In genomic region chr1:41343790-41344679, GRCh38 we compare ENCODE assay signal across 1 cellular context.
TF ChIP-seq lines count a peak whose summit lies in the region.

No MANE protein-coding gene starts in this region.

TF ChIP-seq in H1, 55 proteins besides CTCF, POLR2A, EP300 and RAD21:
- TF ChIP-seq SP4 (IDR thresholded peaks at IDR 0.05; ENCODE audit: low read length), result no peak
- TF ChIP-seq GTF2F1 (IDR thresholded peaks at IDR 0.05; ENCODE audit: borderline replicate concordance, low read depth, low read length), result no peak
